ENCODE assay signal across 16 cellular contexts in genomic region chr11:46285594-46286033, GRCh38. TPM values are rescaled to one million over a fixed set of nuclear protein-coding genes. Genes with fewer than 3 reads are reported as not detected.
A peak's percentile ranks its signal among the peaks of the same experiment; 100 is the strongest.
DNase-seq lines count a peak whose midpoint lies in the region; ATAC-seq and TF ChIP-seq lines count a peak whose summit lies in the region.
"Had no signal": no experiment of that assay in that cellular context is flagged by ENCODE, and none has a peak within 500 bp of the region (broad histone marks: within the 10 kb centered on the region; RNA-seq: fewer than 3 reads in every experiment).

No MANE protein-coding gene starts in this region.

- WGBS in SK-N-SH (ENCODE audit: low lambda C conversion rate), result 87% methylated on average over 11 of the region's 11 CpGs

- H3K4me2 ChIP-seq in SK-N-SH (no peak overlapping the region), osteoblast (ENCODE audit: insufficient read depth, low read length) (peak overlapping the region; percentile 54)

- peaks cover 15% of the 10 kb centered on the region for H3F3A ChIP-seq in SK-N-SH (replicated peaks; ENCODE audit: insufficient read depth)

- H3K4me3 ChIP-seq in SK-N-SH (ENCODE audit: low read depth in 2 of 2, low read length in 1 of 2) (no peak overlapping the region), fibroblast of mammary gland (ENCODE audit: control insufficient read depth, low read depth, low read length) (peak overlapping the region; percentile 26), osteoblast (ENCODE audit: insufficient read depth, low read length) (peak overlapping the region; percentile 59), uterus (no peak overlapping the region)

- intact Hi-C loops in uterus (cut with DNase I; ENCODE audit: low total_unique reads), result no loop called here

- H2AFZ ChIP-seq in SK-N-SH (ENCODE audit: low read depth) (no peak overlapping the region), osteoblast (ENCODE audit: low read length) (no peak overlapping the region)

- POLR2A ChIA-PET in SK-N-SH (lab: Yijun Ruan, JAX), result interaction anchor here (1.2 kb wide), 1 partner anchor 10 kb away, joined by 3 read pairs; no protein-coding TSS in a partner anchor
- POLR2A ChIA-PET in GM10248 (lab: Yijun Ruan, JAX), result no interaction called here

- no peak for TF ChIP-seq RAD21 in SK-N-SH (IDR thresholded peaks at IDR 0.05; ENCODE audit: low read length)

- CTCF ChIA-PET in SK-N-SH (lab: Yijun Ruan, JAX) (interaction anchor here (1.0 to 2.9 kb wide), 7 partner anchors 10 to 45 kb away, joined by 3 to 11 read pairs (median 4); no protein-coding TSS in a partner anchor), GM10248 (lab: Yijun Ruan, JAX) (interaction anchor here (1.6 to 9.1 kb wide), 4 partner anchors 11 to 67 kb away, joined by 3 to 62 read pairs (median 22); no protein-coding TSS in a partner anchor)

- H3K27ac ChIP-seq in SK-N-SH (ENCODE audit: low read depth in 2 of 2, low read length in 1 of 2), result no peak overlapping the region
- peak overlapping the region; percentile 77 for H3K27ac ChIP-seq in osteoblast (ENCODE audit: low read depth, low read length)
- peak overlapping the region; percentile 63 to 66 for H3K27ac ChIP-seq in uterus

- DNase-seq in SK-N-SH (no peak), fibroblast of mammary gland (ENCODE audit: low read depth) (peak; percentile 88), osteoblast (ENCODE audit: insufficient read length, low spot score, missing footprints) (peak; percentile 85), uterus (peak in 1 of 2 donors; percentile 57), GM10248 (ENCODE audit: extremely low spot score) (no peak)
- no peak for DNase-seq in activated effector memory CD4-positive, alpha-beta T cell treated with Interleukin-2 at 50 U/mL for 16 hours
- no peak for DNase-seq in effector CD8-positive, alpha-beta T cell (lab: John Stamatoyannopoulos, UW)
- DNase-seq: activated CD4-positive, alpha-beta T cell treated with anti-CD3 and anti-CD28 coated beads for 1 hour; activated T-cell treated with anti-CD3 and anti-CD28 coated beads, Interleukin-2, amount 50 U/mL, for 4 hours; erythroblast; NCI-H1048; NCI-H69; stimulated activated CD4-positive, alpha-beta T cell treated with anti-CD3 and anti-CD28 coated beads, Interleukin-4, amount 100 ng/mL, for 24 hours; substantia nigra had no signal

- no peak for TF ChIP-seq POLR2A in uterus (IDR thresholded peaks at IDR 0.05)

- no peaks in the 10 kb centered on the region for H3K9me2 ChIP-seq in SK-N-SH

- H3K79me2 ChIP-seq in SK-N-SH (ENCODE audit: insufficient read depth), result peaks cover 100% of the 10 kb centered on the region
- peaks cover 97% of the 10 kb centered on the region for H3K79me2 ChIP-seq in osteoblast (ENCODE audit: insufficient read depth, low read length)

- H3K4me1 ChIP-seq in SK-N-SH (ENCODE audit: control insufficient read depth in 1 of 2, insufficient read depth in 2 of 2, low read depth in 1 of 2, low read length in 1 of 2), result peaks cover 11 to 30% of the 10 kb centered on the region in 2 experiments; a peak in 3 of 4 replicates
- H3K4me1 ChIP-seq in osteoblast (ENCODE audit: insufficient read depth, low read length), result peaks cover 43% of the 10 kb centered on the region
- peaks cover 4 to 5% of the 10 kb centered on the region in 2 donors for H3K4me1 ChIP-seq in uterus

- no peak overlapping the region for H3K9ac ChIP-seq in SK-N-SH

- no peak for ATAC-seq in SK-N-SH treated with all-trans-retinoic acid at 6 μM for 48 hours
- ATAC-seq: activated T-cell treated with anti-CD3 and anti-CD28 coated beads, Interleukin-2, amount 50 U/mL, for 4 hours had no signal

- TF ChIP-seq EP300 in SK-N-SH (IDR thresholded peaks at IDR 0.05; ENCODE audit: borderline replicate concordance in 1 of 2, low read depth in 1 of 2, low read length in 1 of 2), result no peak

- TF ChIP-seq CTCF in SK-N-SH (IDR thresholded peaks at IDR 0.05) (no peak), fibroblast of mammary gland (conservative IDR thresholded peaks at IDR 0.05; ENCODE audit: control insufficient read depth, insufficient read depth, low read depth, low read length) (no peak), osteoblast (IDR thresholded peaks at IDR 0.05; ENCODE audit: extremely low read depth, low read depth, low read length) (no peak), uterus (IDR thresholded peaks at IDR 0.05) (no peak), GM10248 (IDR thresholded peaks at IDR 0.05; ENCODE audit: control extremely low read depth, extremely low read depth, low read depth, missing control alignments) (no peak)

- H3K36me3 ChIP-seq in SK-N-SH (replicated peaks in 1 of 2; ENCODE audit: control insufficient read depth in 1 of 2, insufficient read depth in 2 of 2, low read length in 1 of 2) (peaks cover 0 to 26% of the 10 kb centered on the region in 2 experiments), osteoblast (ENCODE audit: insufficient read depth, low read length) (peaks cover 15% of the 10 kb centered on the region), uterus (no peaks in the 10 kb centered on the region)

- H4K20me1 ChIP-seq in SK-N-SH (ENCODE audit: insufficient read depth), result peaks cover 59% of the 10 kb centered on the region
- peaks cover 53% of the 10 kb centered on the region for H4K20me1 ChIP-seq in osteoblast (ENCODE audit: insufficient read depth, low read length)

- no peaks in the 10 kb centered on the region for H3K27me3 ChIP-seq in SK-N-SH (ENCODE audit: insufficient read depth)
- H3K27me3 ChIP-seq in osteoblast (ENCODE audit: insufficient read depth, low read length), result no peaks in the 10 kb centered on the region
- H3K27me3 ChIP-seq in uterus, result no peaks in the 10 kb centered on the region

- H3K9me3 ChIP-seq in SK-N-SH (no peaks in the 10 kb centered on the region), osteoblast (ENCODE audit: low read depth, low read length) (no peaks in the 10 kb centered on the region), uterus (no peaks in the 10 kb centered on the region)

TF ChIP-seq in SK-N-SH, 30 proteins besides CTCF, POLR2A, EP300 and RAD21 (continues in another document):
- TF ChIP-seq TCF12 (IDR thresholded peaks at IDR 0.05) (no peak), POLR2AphosphoS5 (IDR thresholded peaks at IDR 0.05; ENCODE audit: low read depth, low read length) (no peak), REST (IDR thresholded peaks at IDR 0.05; ENCODE audit: low read depth, low read length) (no peak), GABPA (IDR thresholded peaks at IDR 0.05; ENCODE audit: low read depth) (no peak)

TF ChIP-seq in SK-N-SH treated with all-trans-retinoic acid at 6 μM for 48 hours, 23 proteins besides CTCF, POLR2A, EP300 and RAD21:
- TF ChIP-seq PPARA (CRISPR knock-in tag; IDR thresholded peaks at IDR 0.05; ENCODE audit: borderline replicate concordance) (no peak), TSHZ2 (CRISPR knock-in tag; IDR thresholded peaks at IDR 0.05) (no peak), ARNTL (CRISPR knock-in tag; IDR thresholded peaks at IDR 0.05; ENCODE audit: borderline replicate concordance, low read depth) (no peak), ZFP3 (CRISPR knock-in tag; IDR thresholded peaks at IDR 0.05) (no peak), BACH2 (CRISPR knock-in tag; IDR thresholded peaks at IDR 0.05; ENCODE audit: borderline replicate concordance) (no peak), OSR1 (CRISPR knock-in tag; IDR thresholded peaks at IDR 0.05) (no peak), ZNF565 (CRISPR knock-in tag; conservative IDR thresholded peaks at IDR 0.05; ENCODE audit: low read depth) (no peak), CSDC2 (CRISPR knock-in tag; IDR thresholded peaks at IDR 0.05) (no peak), POU6F1 (CRISPR knock-in tag; IDR thresholded peaks at IDR 0.05; ENCODE audit: borderline replicate concordance, low read depth) (no peak)

RNA-seq across cellular contexts. Expression of gene CREB3L1, which starts 8.2 kb away (rescaled TPM):
- 5.6 and 14.0 TPM in 2 replicates for polyA plus RNA-seq in SK-N-SH (2012; rRNA removed)
- 9.9 and 13.3 TPM in 2 replicates for polyA plus RNA-seq in SK-N-SH (2012; cell fraction: cytosol; rRNA removed)
- polyA plus RNA-seq in SK-N-SH (2012; cell fraction: nucleus; rRNA removed), result 14.7 and 17.4 TPM in 2 replicates
- total RNA-seq in osteoblast (30.1 and 33.3 TPM in 2 replicates), uterus (10 to 100 TPM in 2 of 4 donors, 1 to 10 TPM in 1, not detected in 1; 2.0 to 20.8 (median 14.8) TPM)
- polyA plus RNA-seq: keratinocyte had no signal

Comparison
In these comparisons a context has a peak if more than half of its experiments do, and no peak if none do; other contexts are left out.
1. DNase-seq: peak in fibroblast of mammary gland (single experiment) and osteoblast (single experiment); none in SK-N-SH (single experiment), activated effector memory CD4-positive, alpha-beta T cell treated with Interleukin-2 at 50 U/mL for 16 hours (single experiment), GM10248 (single experiment) and effector CD8-positive, alpha-beta T cell (single experiment).
2. H3K27ac ChIP-seq: peak in osteoblast (single experiment) and uterus (2 of 2); none in SK-N-SH (0 of 2).
3. H3K4me3 ChIP-seq: peak in fibroblast of mammary gland (single experiment) and osteoblast (single experiment); none in SK-N-SH (0 of 2) and uterus (0 of 2).